24 cellular contexts compared by ENCODE assay signal in genomic region chr20:8339313-8339712, GRCh38.
DNase-seq lines count a peak whose midpoint lies in the region; ATAC-seq and TF ChIP-seq lines count a peak whose summit lies in the region.
"Had no signal": no experiment of that assay in that cellular context is flagged by ENCODE, and none has a peak within 500 bp of the region (broad histone marks: within the 10 kb centered on the region; RNA-seq: fewer than 3 reads in every experiment).

No MANE protein-coding gene starts in this region.

- no peak overlapping the region for H3K9ac ChIP-seq in liver (ENCODE audit: low read depth in 1 of 2, low read length in 2 of 2)
- H3K9ac ChIP-seq: BLaER1 treated with 17β-estradiol and CSF1 and Interleukin-3, amounts not matched to agents 10 nM and 100 nM had no signal

- H3K27ac Mint-ChIP-seq in nephron progenitor cell: peak overlapping the region; percentile 27
- no peak overlapping the region for H3K27ac Mint-ChIP-seq in CD8-positive, alpha-beta T cell
- H3K27ac Mint-ChIP-seq in T-helper 2 cell treated with Interferon-gamma antibody and Interleukin-4, amounts not matched to agents 5 μg/mL and 100 μg/mL, for 36 hours: no peak overlapping the region
- H3K27ac Mint-ChIP-seq: CD4-positive, alpha-beta T cell; GM23338; H9 had no signal

- peaks cover 19% of the 10 kb centered on the region for H3K4me1 Mint-ChIP-seq in nephron progenitor cell
- no peaks in the 10 kb centered on the region for H3K4me1 Mint-ChIP-seq in CD8-positive, alpha-beta T cell (ENCODE audit: low read depth)
- H3K4me1 Mint-ChIP-seq in T-helper 2 cell treated with Interferon-gamma antibody and Interleukin-4, amounts not matched to agents 5 μg/mL and 100 μg/mL, for 36 hours (ENCODE audit: low read depth): no peaks in the 10 kb centered on the region

- TF ChIP-seq RAD21 in liver (IDR thresholded peaks at IDR 0.05): no peak

- 37% methylated on average over 3 of the region's 3 CpGs for WGBS in liver

- no peaks in the 10 kb centered on the region for H3K9me3 ChIP-seq in liver (ENCODE audit: control insufficient read depth in 4 of 4, low read length in 3 of 4)
- H3K9me3 ChIP-seq in CD8-positive, alpha-beta T cell (ENCODE audit: low read length): no peaks in the 10 kb centered on the region
- H3K9me3 ChIP-seq: A549, BE2C had no signal

- POLR2A ChIA-PET in CD8-positive, alpha-beta T cell (lab: Charles Lee): no interaction called here

- CTCF ChIA-PET in CD8-positive, alpha-beta T cell (lab: Charles Lee): no interaction called here

- TF ChIP-seq CTCF in liver (IDR thresholded peaks at IDR 0.05; ENCODE audit: low read depth, low read length, missing input control) (no peak), nephron progenitor cell (IDR thresholded peaks at IDR 0.05) (no peak)
- TF ChIP-seq CTCF in CD8-positive, alpha-beta T cell (IDR thresholded peaks at IDR 0.05): no peak

- intact Hi-C loops in CD8-positive, alpha-beta T cell (cut with DNase I, micrococcal nuclease): no loop called here

- H3K4me1 ChIP-seq in liver (ENCODE audit: control insufficient read depth in 4 of 4, insufficient read depth in 4 of 4, low read length in 3 of 4): peaks cover 0 to 2% (median under 1%) of the 10 kb centered on the region in 4 donors
- no peaks in the 10 kb centered on the region for H3K4me1 ChIP-seq in CD8-positive, alpha-beta T cell (ENCODE audit: insufficient read depth, low read length)
- H3K4me1 ChIP-seq: A549; BLaER1 treated with 17β-estradiol and CSF1 and Interleukin-3, amounts not matched to agents 10 nM and 100 nM had no signal

- H3K4me3 Mint-ChIP-seq in nephron progenitor cell: no peak overlapping the region
- H3K4me3 Mint-ChIP-seq in CD8-positive, alpha-beta T cell: no peak overlapping the region
- H3K4me3 Mint-ChIP-seq in T-helper 2 cell treated with Interferon-gamma antibody and Interleukin-4, amounts not matched to agents 5 μg/mL and 100 μg/mL, for 36 hours: no peak overlapping the region
- H3K4me3 Mint-ChIP-seq: CD14-positive monocyte; CD4-positive, alpha-beta T cell; GM23338; H9 had no signal

- peaks cover 10% of the 10 kb centered on the region for H3K27me3 Mint-ChIP-seq in nephron progenitor cell (ENCODE audit: low read depth, poor library complexity)
- no peaks in the 10 kb centered on the region for H3K27me3 Mint-ChIP-seq in CD8-positive, alpha-beta T cell (ENCODE audit: low read depth)
- no peaks in the 10 kb centered on the region for H3K27me3 Mint-ChIP-seq in T-helper 2 cell treated with Interferon-gamma antibody and Interleukin-4, amounts not matched to agents 5 μg/mL and 100 μg/mL, for 36 hours (ENCODE audit: low read depth)
- H3K27me3 Mint-ChIP-seq: CD4-positive, alpha-beta T cell had no signal

- no peak overlapping the region for H3K4me3 ChIP-seq in liver (ENCODE audit: low read depth in 1 of 3, low read length in 3 of 3)
- H3K4me3 ChIP-seq in CD8-positive, alpha-beta T cell (ENCODE audit: low read depth, low read length): no peak overlapping the region
- H3K4me3 ChIP-seq: A549; BLaER1 treated with 17β-estradiol and CSF1 and Interleukin-3, amounts not matched to agents 10 nM and 100 nM; GM23338 had no signal

- DNase-seq in left kidney (ENCODE audit: low read depth, low spot score): peak; percentile 53
- no peak for DNase-seq in nephron progenitor cell
- DNase-seq in renal cortical epithelial cell (ENCODE audit: low read depth): peak; percentile 28
- DNase-seq in NCI-H1417 treated with DMSO at 0.1 percent for 48 hours (lab: John Stamatoyannopoulos, UW): no peak
- no peak for DNase-seq in CD8-positive, alpha-beta T cell
- DNase-seq in T-helper 2 cell treated with Interferon-gamma antibody and Interleukin-4, amounts not matched to agents 5 μg/mL and 100 μg/mL, for 36 hours (ENCODE audit: low spot score): no peak
- DNase-seq: 8988T; ACHN; AML-193; BE2C; Calu3; CD4-positive, alpha-beta T cell; COR-L47; DMS53; DMS79 treated with DMSO at 0.1 percent for 48 hours; GF-D8; H9 had no signal

- ATAC-seq in GM21825 (IDR thresholded peaks at IDR 0.05; ENCODE audit: unreplicated experiment): no peak
- ATAC-seq in CD8-positive, alpha-beta T cell: no peak
- ATAC-seq: A549, GM23338, HCT116 had no signal

- H3K27ac ChIP-seq in liver (ENCODE audit: low read depth in 1 of 2, low read length in 2 of 2): no peak overlapping the region
- H3K27ac ChIP-seq in CD8-positive, alpha-beta T cell (ENCODE audit: low read depth, low read length): no peak overlapping the region
- H3K27ac ChIP-seq: A549; BLaER1 treated with 17β-estradiol and CSF1 and Interleukin-3, amounts not matched to agents 10 nM and 100 nM had no signal

- no peaks in the 10 kb centered on the region for H3K36me3 ChIP-seq in liver (ENCODE audit: control insufficient read depth in 4 of 4, insufficient read depth in 3 of 4, low read depth in 1 of 4, low read length in 3 of 4)
- H3K36me3 ChIP-seq in CD8-positive, alpha-beta T cell (ENCODE audit: insufficient read depth, low read length): no peaks in the 10 kb centered on the region
- H3K36me3 ChIP-seq: BE2C; BLaER1 treated with 17β-estradiol and CSF1 and Interleukin-3, amounts not matched to agents 10 nM and 100 nM had no signal

- H3K36me3 Mint-ChIP-seq in nephron progenitor cell (ENCODE audit: low read depth): peaks cover 5% of the 10 kb centered on the region
- no peaks in the 10 kb centered on the region for H3K36me3 Mint-ChIP-seq in CD8-positive, alpha-beta T cell
- H3K36me3 Mint-ChIP-seq in T-helper 2 cell treated with Interferon-gamma antibody and Interleukin-4, amounts not matched to agents 5 μg/mL and 100 μg/mL, for 36 hours (ENCODE audit: low read depth): no peaks in the 10 kb centered on the region

- H3K9me3 Mint-ChIP-seq in nephron progenitor cell: peaks cover 7% of the 10 kb centered on the region
- no peaks in the 10 kb centered on the region for H3K9me3 Mint-ChIP-seq in CD8-positive, alpha-beta T cell
- H3K9me3 Mint-ChIP-seq in T-helper 2 cell treated with Interferon-gamma antibody and Interleukin-4, amounts not matched to agents 5 μg/mL and 100 μg/mL, for 36 hours: no peaks in the 10 kb centered on the region
- H3K9me3 Mint-ChIP-seq: CD4-positive, alpha-beta T cell; GM23338 had no signal

- no peaks in the 10 kb centered on the region for H3K27me3 ChIP-seq in liver (ENCODE audit: control insufficient read depth in 4 of 4, insufficient read depth in 4 of 4, low read length in 3 of 4)
- no peaks in the 10 kb centered on the region for H3K27me3 ChIP-seq in CD8-positive, alpha-beta T cell (ENCODE audit: insufficient read depth, low read length)
- H3K27me3 ChIP-seq: BE2C; BLaER1 treated with 17β-estradiol and CSF1 and Interleukin-3, amounts not matched to agents 10 nM and 100 nM had no signal

TF ChIP-seq in liver, 16 proteins besides CTCF, POLR2A, EP300 and RAD21:
- TF ChIP-seq HNF4A (conservative IDR thresholded peaks at IDR 0.05) (peak; percentile 71), ZBTB33 (IDR thresholded peaks at IDR 0.05) (no peak), SP1 (IDR thresholded peaks at IDR 0.05) (no peak), RXRA (IDR thresholded peaks at IDR 0.05) (peak in 1 of 2 donors; percentile 40), YY1 (IDR thresholded peaks at IDR 0.05) (peak; percentile 55), FOXA1 (IDR thresholded peaks at IDR 0.05) (no peak)
- TF ChIP-seq, protein P1, sequence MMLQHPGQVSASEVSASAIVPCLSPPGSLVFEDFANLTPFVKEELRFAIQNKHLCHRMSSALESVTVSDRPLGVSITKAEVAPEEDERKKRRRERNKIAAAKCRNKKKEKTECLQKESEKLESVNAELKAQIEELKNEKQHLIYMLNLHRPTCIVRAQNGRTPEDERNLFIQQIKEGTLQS (IDR thresholded peaks at IDR 0.05): no peak
- TF ChIP-seq, protein P2, sequence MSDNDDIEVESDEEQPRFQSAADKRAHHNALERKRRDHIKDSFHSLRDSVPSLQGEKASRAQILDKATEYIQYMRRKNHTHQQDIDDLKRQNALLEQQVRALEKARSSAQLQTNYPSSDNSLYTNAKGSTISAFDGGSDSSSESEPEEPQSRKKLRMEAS (IDR thresholded peaks at IDR 0.05): no peak

Comparison
In these comparisons a context has a peak if more than half of its experiments do, and no peak if none do; other contexts are left out.
1. DNase-seq: peak in left kidney (single experiment) and renal cortical epithelial cell (single experiment); none in nephron progenitor cell (single experiment), NCI-H1417 treated with DMSO at 0.1 percent for 48 hours (single experiment), CD8-positive, alpha-beta T cell (0 of 7) and T-helper 2 cell treated with Interferon-gamma antibody and Interleukin-4, amounts not matched to agents 5 μg/mL and 100 μg/mL, for 36 hours (single experiment).